ENCODE assay signal across 23 cellular contexts in genomic region chr11:70127653-70128434, GRCh38. TPM values are rescaled to one million over a fixed set of nuclear protein-coding genes. Genes with fewer than 3 reads are reported as not detected.
DNase-seq lines count a peak whose midpoint lies in the region; ATAC-seq and TF ChIP-seq lines count a peak whose summit lies in the region.
"Had no signal": no experiment of that assay in that cellular context is flagged by ENCODE, and none has a peak within 500 bp of the region (broad histone marks: within the 10 kb centered on the region; RNA-seq: fewer than 3 reads in every experiment).

No MANE protein-coding gene starts in this region.

- no peaks in the 10 kb centered on the region for H3K4me1 Mint-ChIP-seq in stimulated activated naive B cell treated with anti-CD40 and anti-IgM and Interleukin-4, amounts not matched to agents 10 μg/mL and 1 μg/mL and 100 μg/mL, for 72 hours
- H3K4me1 Mint-ChIP-seq: CD4-positive, CD25-positive, alpha-beta regulatory T cell; immature natural killer cell had no signal

- H3K4me3 ChIP-seq in H7 (ENCODE audit: insufficient read depth, low read depth, low read length), result no peak overlapping the region
- H3K4me3 ChIP-seq in RWPE2 (ENCODE audit: severe bottlenecking), result no peak overlapping the region
- no peak overlapping the region for H3K4me3 ChIP-seq in uterus
- H3K4me3 ChIP-seq: heart right ventricle, lower lobe of right lung, sigmoid colon, transverse colon had no signal

- H3K4me1 ChIP-seq in RWPE2 (ENCODE audit: insufficient read depth, poor library complexity, severe bottlenecking) (no peaks in the 10 kb centered on the region), uterus (no peaks in the 10 kb centered on the region)
- H3K4me1 ChIP-seq: lower lobe of right lung, parathyroid adenoma, transverse colon had no signal

- peaks cover 0 to 8% of the 10 kb centered on the region in 2 donors for H3K27me3 Mint-ChIP-seq in stimulated activated naive B cell treated with anti-CD40 and anti-IgM and Interleukin-4, amounts not matched to agents 10 μg/mL and 1 μg/mL and 100 μg/mL, for 72 hours
- H3K27me3 Mint-ChIP-seq: CD4-positive, CD25-positive, alpha-beta regulatory T cell had no signal

- peak; percentile 54 for DNase-seq in H7
- no peak for DNase-seq in RWPE2 (ENCODE audit: low spot score)
- DNase-seq in fibroblast of peridontal ligament (ENCODE audit: extremely low read depth), result peak; percentile 17
- DNase-seq in uterus, result no peak
- no peak for DNase-seq in stimulated activated naive B cell treated with anti-CD40 and anti-IgM and Interleukin-4, amounts not matched to agents 10 μg/mL and 1 μg/mL and 100 μg/mL, for 72 hours
- DNase-seq in activated CD8-positive, alpha-beta memory T cell treated with anti-CD3 and anti-CD28 coated beads for 24 hours, result no peak
- DNase-seq in SK-N-DZ (ENCODE audit: low spot score), result no peak
- DNase-seq: activated gamma-delta T cell treated with Interleukin-2 at 50 U/mL for 16 hours; amygdala; CD4-positive, CD25-positive, alpha-beta regulatory T cell; heart right ventricle; immature natural killer cell; lower lobe of right lung; NCI-H1105; NCI-H524; Right ventricle myocardium superior; sigmoid colon; stimulated activated naive CD4-positive, alpha-beta T cell; transverse colon had no signal

- H3K36me3 Mint-ChIP-seq in stimulated activated naive B cell treated with anti-CD40 and anti-IgM and Interleukin-4, amounts not matched to agents 10 μg/mL and 1 μg/mL and 100 μg/mL, for 72 hours, result no peaks in the 10 kb centered on the region
- H3K36me3 Mint-ChIP-seq: CD4-positive, CD25-positive, alpha-beta regulatory T cell; immature natural killer cell had no signal

- H3K9me3 Mint-ChIP-seq in stimulated activated naive B cell treated with anti-CD40 and anti-IgM and Interleukin-4, amounts not matched to agents 10 μg/mL and 1 μg/mL and 100 μg/mL, for 72 hours, result no peaks in the 10 kb centered on the region
- H3K9me3 Mint-ChIP-seq: CD4-positive, CD25-positive, alpha-beta regulatory T cell; immature natural killer cell; T-helper 1 cell treated with Interleukin-12 subunit alpha and Interleukin-12 subunit beta and Interleukin-4 antibody, amounts not matched to agents 30 μg/mL and 1 μg/mL, for 36 hours had no signal

- H3K36me3 ChIP-seq in H7 (replicated peaks; ENCODE audit: control insufficient read depth, insufficient read depth, low read length), result no peaks in the 10 kb centered on the region
- no peaks in the 10 kb centered on the region for H3K36me3 ChIP-seq in RWPE2 (ENCODE audit: low read depth)
- no peaks in the 10 kb centered on the region for H3K36me3 ChIP-seq in uterus
- H3K36me3 ChIP-seq: lower lobe of right lung, sigmoid colon, transverse colon had no signal

- ATAC-seq in RWPE2 (ENCODE audit: low read depth), result peak; percentile 8; the same call in 1 of the 3 replicates
- ATAC-seq in stimulated activated naive B cell treated with anti-CD40 and anti-IgM and Interleukin-4, amounts not matched to agents 10 μg/mL and 1 μg/mL and 100 μg/mL, for 72 hours (replicated peaks), result no peak

- no peaks in the 10 kb centered on the region; the same call in 1 of the 2 replicates for H3K27me3 ChIP-seq in H7 (ENCODE audit: control insufficient read depth, insufficient read depth, low read length)
- no peaks in the 10 kb centered on the region for H3K27me3 ChIP-seq in RWPE2 (ENCODE audit: insufficient read depth, poor library complexity, severe bottlenecking)
- H3K27me3 ChIP-seq in uterus, result no peaks in the 10 kb centered on the region
- H3K27me3 ChIP-seq: heart right ventricle, sigmoid colon, transverse colon had no signal

- H3K4me3 Mint-ChIP-seq in stimulated activated naive B cell treated with anti-CD40 and anti-IgM and Interleukin-4, amounts not matched to agents 10 μg/mL and 1 μg/mL and 100 μg/mL, for 72 hours, result no peak overlapping the region
- H3K4me3 Mint-ChIP-seq: CD4-positive, CD25-positive, alpha-beta regulatory T cell; immature natural killer cell; T-helper 1 cell treated with Interleukin-12 subunit alpha and Interleukin-12 subunit beta and Interleukin-4 antibody, amounts not matched to agents 30 μg/mL and 1 μg/mL, for 36 hours had no signal

- H3K27ac Mint-ChIP-seq in stimulated activated naive B cell treated with anti-CD40 and anti-IgM and Interleukin-4, amounts not matched to agents 10 μg/mL and 1 μg/mL and 100 μg/mL, for 72 hours, result no peak overlapping the region
- H3K27ac Mint-ChIP-seq: CD4-positive, CD25-positive, alpha-beta regulatory T cell; immature natural killer cell; T-helper 1 cell treated with Interleukin-12 subunit alpha and Interleukin-12 subunit beta and Interleukin-4 antibody, amounts not matched to agents 30 μg/mL and 1 μg/mL, for 36 hours had no signal

- TF ChIP-seq CTCF in RWPE2 (IDR thresholded peaks at IDR 0.05; ENCODE audit: poor library complexity, severe bottlenecking) (no peak), uterus (IDR thresholded peaks at IDR 0.05) (no peak)

- intact Hi-C loops in uterus (cut with DNase I; ENCODE audit: low total_unique reads), result no loop called here

- TF ChIP-seq POLR2A in uterus (IDR thresholded peaks at IDR 0.05), result no peak

- no peaks in the 10 kb centered on the region for H3K9me3 ChIP-seq in RWPE2 (ENCODE audit: severe bottlenecking)
- no peaks in the 10 kb centered on the region for H3K9me3 ChIP-seq in uterus
- H3K9me3 ChIP-seq: heart right ventricle, lower lobe of right lung, sigmoid colon, transverse colon had no signal

- H3K27ac ChIP-seq in RWPE2 (ENCODE audit: poor library complexity, severe bottlenecking) (no peak overlapping the region), uterus (peak overlapping the region; percentile 43 to 45)
- H3K27ac ChIP-seq: lower lobe of right lung, parathyroid adenoma, sigmoid colon, transverse colon, VCaP had no signal

RNA-seq across cellular contexts. Expression of gene ANO1, which starts 49.7 kb away (rescaled TPM):
- 1.1 and 2.3 TPM in 2 replicates for total RNA-seq in H7 (2014; rRNA removed; shearing (Covaris generic))
- total RNA-seq in uterus, result 10 to 100 TPM in 3 of 4 donors, 1 to 10 TPM in 1; 6.8 to 72.6 (median 36.2) TPM
- not detected in 2 replicates for polyA plus RNA-seq in SK-N-DZ (2014; cell fraction: cytosol; rRNA removed)
- polyA plus RNA-seq in SK-N-DZ (2014; cell fraction: nucleus; rRNA removed), result not detected in 2 replicates
- total RNA-seq: CD4-positive, CD25-positive, alpha-beta regulatory T cell; LHCN-M2 had no signal
- polyA plus RNA-seq: CD4-positive, CD25-positive, alpha-beta regulatory T cell; immature natural killer cell had no signal

Comparison
In these comparisons a context has a peak if more than half of its experiments do, and no peak if none do; other contexts are left out.
1. DNase-seq: peak in H7 (single experiment) and fibroblast of peridontal ligament (single experiment); none in RWPE2 (single experiment), uterus (0 of 2), stimulated activated naive B cell treated with anti-CD40 and anti-IgM and Interleukin-4, amounts not matched to agents 10 μg/mL and 1 μg/mL and 100 μg/mL, for 72 hours (single experiment), activated CD8-positive, alpha-beta memory T cell treated with anti-CD3 and anti-CD28 coated beads for 24 hours (single experiment) and SK-N-DZ (single experiment).